ENCODE assay signal across 8 cellular contexts in genomic region chr6:6725120-6725833, GRCh38.
DNase-seq lines count a peak whose midpoint lies in the region; ATAC-seq and TF ChIP-seq lines count a peak whose summit lies in the region.

No MANE protein-coding gene starts in this region.

- intact Hi-C loops in lower lobe of right lung (cut with DNase I): no loop called here
- intact Hi-C loops in tibial artery (cut with DNase I; ENCODE audit: low total_unique reads): loop anchor here (5.0 kb wide), 1 partner anchor 517 kb away; no protein-coding TSS in a partner anchor

- H3K27ac ChIP-seq in lower lobe of right lung (peak overlapping the region; percentile 96), tibial artery (peak overlapping the region; percentile 56 to 60)

- DNase-seq in T-helper 1 cell (no peak), choroid plexus epithelial cell (ENCODE audit: low read depth) (no peak), lower lobe of right lung (no peak), tibial artery (no peak), AML-193 (lab: John Stamatoyannopoulos, UW) (no peak), foreskin melanocyte (no peak)

- no peaks in the 10 kb centered on the region for H3K9me3 Mint-ChIP-seq in T-helper 1 cell treated with Interleukin-12 subunit alpha and Interleukin-12 subunit beta and Interleukin-4 antibody, amounts not matched to agents 30 μg/mL and 1 μg/mL, for 36 hours

- peaks cover 19% of the 10 kb centered on the region for H3K4me1 Mint-ChIP-seq in T-helper 1 cell treated with Interleukin-12 subunit alpha and Interleukin-12 subunit beta and Interleukin-4 antibody, amounts not matched to agents 30 μg/mL and 1 μg/mL, for 36 hours (ENCODE audit: low read depth)

- peaks cover 52% of the 10 kb centered on the region for H3K27me3 Mint-ChIP-seq in T-helper 1 cell treated with Interleukin-12 subunit alpha and Interleukin-12 subunit beta and Interleukin-4 antibody, amounts not matched to agents 30 μg/mL and 1 μg/mL, for 36 hours (ENCODE audit: low read depth)

- H3K27ac Mint-ChIP-seq in T-helper 1 cell treated with Interleukin-12 subunit alpha and Interleukin-12 subunit beta and Interleukin-4 antibody, amounts not matched to agents 30 μg/mL and 1 μg/mL, for 36 hours: no peak overlapping the region

- peaks cover 50% of the 10 kb centered on the region for H3K4me1 ChIP-seq in lower lobe of right lung
- peaks cover 0 to 20% (median 15%) of the 10 kb centered on the region in 4 donors for H3K4me1 ChIP-seq in tibial artery

- H3K36me3 ChIP-seq in lower lobe of right lung (no peaks in the 10 kb centered on the region), tibial artery (no peaks in the 10 kb centered on the region)

- H3K4me3 Mint-ChIP-seq in T-helper 1 cell treated with Interleukin-12 subunit alpha and Interleukin-12 subunit beta and Interleukin-4 antibody, amounts not matched to agents 30 μg/mL and 1 μg/mL, for 36 hours: peak overlapping the region; percentile 49

- TF ChIP-seq CTCF in choroid plexus epithelial cell (conservative IDR thresholded peaks at IDR 0.05; ENCODE audit: low read depth, low read length) (no peak), lower lobe of right lung (IDR thresholded peaks at IDR 0.05) (no peak), tibial artery (IDR thresholded peaks at IDR 0.05) (no peak)

- H3K4me3 ChIP-seq in choroid plexus epithelial cell (ENCODE audit: low read depth, low read length): peak overlapping the region; percentile 58
- peak overlapping the region; percentile 50 for H3K4me3 ChIP-seq in lower lobe of right lung
- peak overlapping the region; percentile 41 to 52 for H3K4me3 ChIP-seq in tibial artery

- no peaks in the 10 kb centered on the region for H3K36me3 Mint-ChIP-seq in T-helper 1 cell treated with Interleukin-12 subunit alpha and Interleukin-12 subunit beta and Interleukin-4 antibody, amounts not matched to agents 30 μg/mL and 1 μg/mL, for 36 hours (ENCODE audit: low read depth)

- peak in 1 of 2 donors; percentile 8 for ATAC-seq in lower lobe of right lung
- no peak for ATAC-seq in HG03571 (IDR thresholded peaks at IDR 0.05; ENCODE audit: unreplicated experiment)

- H3K9me3 ChIP-seq in lower lobe of right lung (no peaks in the 10 kb centered on the region), tibial artery (no peaks in the 10 kb centered on the region)

- no peaks in the 10 kb centered on the region for H3K27me3 ChIP-seq in lower lobe of right lung (ENCODE audit: low read depth)
- no peaks in the 10 kb centered on the region for H3K27me3 ChIP-seq in tibial artery
